In genomic region chr20:43799741-43800140, GRCh38 we compare ENCODE assay signal across 16 cellular contexts.
DNase-seq lines count a peak whose midpoint lies in the region; ATAC-seq and TF ChIP-seq lines count a peak whose summit lies in the region.
"Had no signal": no experiment of that assay in that cellular context is flagged by ENCODE, and none has a peak within 500 bp of the region (broad histone marks: within the 10 kb centered on the region; RNA-seq: fewer than 3 reads in every experiment).

No MANE protein-coding gene starts in this region.

- ATAC-seq in central memory CD8-positive, alpha-beta T cell (replicated peaks; ENCODE audit: extremely low read depth, poor library complexity, severe bottlenecking): no peak
- ATAC-seq: A549, HCT116 had no signal

- H3K4me1 Mint-ChIP-seq in activated CD4-positive, alpha-beta T cell treated with anti-CD3 and anti-CD28 coated beads, Interleukin-2, amount 10 ng/mL, durations not matched to agents 7 days and 5 days: peaks cover 23% of the 10 kb centered on the region
- H3K4me1 Mint-ChIP-seq in central memory CD8-positive, alpha-beta T cell: peaks cover 13% of the 10 kb centered on the region

- TF ChIP-seq CTCF in BE2C (IDR thresholded peaks at IDR 0.05; ENCODE audit: low read depth, low read length) (no peak), KMS-11 (conservative IDR thresholded peaks at IDR 0.05; ENCODE audit: low read depth, low read length) (no peak)

- H3K27me3 ChIP-seq in BE2C: no peaks in the 10 kb centered on the region
- no peaks in the 10 kb centered on the region for H3K27me3 ChIP-seq in KMS-11 (ENCODE audit: insufficient read depth, low read depth)

- CTCF ChIA-PET in activated CD4-positive, alpha-beta T cell treated with anti-CD3 and anti-CD28 coated beads, Interleukin-2, amount 10 ng/mL, durations not matched to agents 7 days and 5 days (lab: Charles Lee): interaction anchor here (0.9 to 1.1 kb wide), 2 partner anchors 40 to 92 kb away, joined by 3 to 4 read pairs; no protein-coding TSS in a partner anchor

- H3K79me2 ChIP-seq in KMS-11 (ENCODE audit: insufficient read depth, low read depth): no peaks in the 10 kb centered on the region

- peak overlapping the region; percentile 56 for H3K27ac ChIP-seq in KMS-11
- H3K27ac ChIP-seq: A549, PC-9 had no signal

- H3K9me3 ChIP-seq in BE2C: peaks cover 3% of the 10 kb centered on the region; the same call in 1 of the 2 replicates

- H3K36me3 ChIP-seq in BE2C (no peaks in the 10 kb centered on the region), KMS-11 (ENCODE audit: insufficient read depth) (no peaks in the 10 kb centered on the region)

- H3K4me2 ChIP-seq in KMS-11: peak overlapping the region; percentile 90
- H3K4me2 ChIP-seq: A549, PC-9 had no signal

- H2AFZ ChIP-seq in KMS-11 (ENCODE audit: low read depth): peak overlapping the region; percentile 81
- H2AFZ ChIP-seq: PC-9 had no signal

- peak overlapping the region; percentile 22; the same call in 1 of the 2 replicates for H3K9ac ChIP-seq in KMS-11

- H3K9me3 Mint-ChIP-seq in activated CD4-positive, alpha-beta T cell treated with anti-CD3 and anti-CD28 coated beads, Interleukin-2, amount 10 ng/mL, durations not matched to agents 7 days and 5 days: peaks cover 15% of the 10 kb centered on the region
- H3K9me3 Mint-ChIP-seq in central memory CD8-positive, alpha-beta T cell: peaks cover 11% of the 10 kb centered on the region

- H3K36me3 Mint-ChIP-seq in activated CD4-positive, alpha-beta T cell treated with anti-CD3 and anti-CD28 coated beads, Interleukin-2, amount 10 ng/mL, durations not matched to agents 7 days and 5 days (ENCODE audit: low read depth): peaks cover 2% of the 10 kb centered on the region
- H3K36me3 Mint-ChIP-seq in central memory CD8-positive, alpha-beta T cell (ENCODE audit: insufficient read depth): no peaks in the 10 kb centered on the region
- H3K36me3 Mint-ChIP-seq: CD4-positive, alpha-beta memory T cell had no signal

- peak overlapping the region; percentile 19 for H3K27ac Mint-ChIP-seq in activated CD4-positive, alpha-beta T cell treated with anti-CD3 and anti-CD28 coated beads, Interleukin-2, amount 10 ng/mL, durations not matched to agents 7 days and 5 days
- peak overlapping the region; percentile 76 for H3K27ac Mint-ChIP-seq in central memory CD8-positive, alpha-beta T cell (ENCODE audit: low read depth)

- H3K4me3 ChIP-seq in BE2C (ENCODE audit: low read depth, low read length) (peak overlapping the region; percentile 39; the same call in 1 of the 2 replicates), KMS-11 (IDR thresholded peaks at IDR 0.05; ENCODE audit: insufficient read depth, low read depth, low read length) (no peak overlapping the region)
- H3K4me3 ChIP-seq: A549, PC-9 had no signal

- H4K20me1 ChIP-seq in KMS-11 (ENCODE audit: insufficient read depth): no peaks in the 10 kb centered on the region

- peaks cover 3% of the 10 kb centered on the region for H3K27me3 Mint-ChIP-seq in activated CD4-positive, alpha-beta T cell treated with anti-CD3 and anti-CD28 coated beads, Interleukin-2, amount 10 ng/mL, durations not matched to agents 7 days and 5 days
- no peaks in the 10 kb centered on the region for H3K27me3 Mint-ChIP-seq in central memory CD8-positive, alpha-beta T cell

- H3K4me3 Mint-ChIP-seq in activated CD4-positive, alpha-beta T cell treated with anti-CD3 and anti-CD28 coated beads, Interleukin-2, amount 10 ng/mL, durations not matched to agents 7 days and 5 days: no peak overlapping the region
- H3K4me3 Mint-ChIP-seq in central memory CD8-positive, alpha-beta T cell: peak overlapping the region; percentile 5

- POLR2A ChIA-PET in activated CD4-positive, alpha-beta T cell treated with anti-CD3 and anti-CD28 coated beads, Interleukin-2, amount 10 ng/mL, durations not matched to agents 7 days and 5 days (lab: Charles Lee): interaction anchor here (0.8 kb wide), 1 partner anchor 49 kb away, joined by 7 read pairs; no protein-coding TSS in a partner anchor

- H3K4me1 ChIP-seq in BE2C (peaks cover 6% of the 10 kb centered on the region), KMS-11 (ENCODE audit: low read depth, poor library complexity, severe bottlenecking) (peaks cover 39% of the 10 kb centered on the region)
- H3K4me1 ChIP-seq: A549 had no signal

- DNase-seq in activated CD4-positive, alpha-beta T cell treated with anti-CD3 and anti-CD28 coated beads, Interleukin-2, amount 10 ng/mL, durations not matched to agents 7 days and 5 days: no peak
- DNase-seq in activated CD4-positive, alpha-beta T cell treated with anti-CD3 and anti-CD28 coated beads, Interleukin-2, amount 50 U/mL, for 48 hours: no peak
- DNase-seq in BE2C (no peak), NOMO-1 (lab: John Stamatoyannopoulos, UW; ENCODE audit: unreplicated experiment in 2 of 2) (no peak), activated gamma-delta T cell (lab: John Stamatoyannopoulos, UW) (no peak), HCEC 1CT (no peak)
- DNase-seq in central memory CD8-positive, alpha-beta T cell (ENCODE audit: low spot score in 2 of 2): no peak
- DNase-seq: CD4-positive, alpha-beta memory T cell; DMS79; NCI-H146; NCI-H226; NCI-H526; PC-9 had no signal
